In genomic region chr1:27562483-27563406, GRCh38 we compare ENCODE assay signal across 1 cellular context.
TF ChIP-seq lines count a peak whose summit lies in the region.

No MANE protein-coding gene starts in this region.

TF ChIP-seq in GM23338, 12 proteins besides CTCF, POLR2A, EP300 and RAD21 (continued from another document):
- TF ChIP-seq, protein P1, sequence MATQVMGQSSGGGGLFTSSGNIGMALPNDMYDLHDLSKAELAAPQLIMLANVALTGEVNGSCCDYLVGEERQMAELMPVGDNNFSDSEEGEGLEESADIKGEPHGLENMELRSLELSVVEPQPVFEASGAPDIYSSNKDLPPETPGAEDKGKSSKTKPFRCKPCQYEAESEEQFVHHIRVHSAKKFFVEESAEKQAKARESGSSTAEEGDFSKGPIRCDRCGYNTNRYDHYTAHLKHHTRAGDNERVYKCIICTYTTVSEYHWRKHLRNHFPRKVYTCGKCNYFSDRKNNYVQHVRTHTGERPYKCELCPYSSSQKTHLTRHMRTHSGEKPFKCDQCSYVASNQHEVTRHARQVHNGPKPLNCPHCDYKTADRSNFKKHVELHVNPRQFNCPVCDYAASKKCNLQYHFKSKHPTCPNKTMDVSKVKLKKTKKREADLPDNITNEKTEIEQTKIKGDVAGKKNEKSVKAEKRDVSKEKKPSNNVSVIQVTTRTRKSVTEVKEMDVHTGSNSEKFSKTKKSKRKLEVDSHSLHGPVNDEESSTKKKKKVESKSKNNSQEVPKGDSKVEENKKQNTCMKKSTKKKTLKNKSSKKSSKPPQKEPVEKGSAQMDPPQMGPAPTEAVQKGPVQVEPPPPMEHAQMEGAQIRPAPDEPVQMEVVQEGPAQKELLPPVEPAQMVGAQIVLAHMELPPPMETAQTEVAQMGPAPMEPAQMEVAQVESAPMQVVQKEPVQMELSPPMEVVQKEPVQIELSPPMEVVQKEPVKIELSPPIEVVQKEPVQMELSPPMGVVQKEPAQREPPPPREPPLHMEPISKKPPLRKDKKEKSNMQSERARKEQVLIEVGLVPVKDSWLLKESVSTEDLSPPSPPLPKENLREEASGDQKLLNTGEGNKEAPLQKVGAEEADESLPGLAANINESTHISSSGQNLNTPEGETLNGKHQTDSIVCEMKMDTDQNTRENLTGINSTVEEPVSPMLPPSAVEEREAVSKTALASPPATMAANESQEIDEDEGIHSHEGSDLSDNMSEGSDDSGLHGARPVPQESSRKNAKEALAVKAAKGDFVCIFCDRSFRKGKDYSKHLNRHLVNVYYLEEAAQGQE (IDR thresholded peaks at IDR 0.05; ENCODE audit: unreplicated experiment) = no peak
